Comparison of ENCODE assay signal across 26 cellular contexts in genomic region chr13:94613051-94613450, GRCh38.
"Had no signal": no experiment of that assay in that cellular context is flagged by ENCODE, and none has a peak within 500 bp of the region (broad histone marks: within the 10 kb centered on the region; RNA-seq: fewer than 3 reads in every experiment).

No MANE protein-coding gene starts in this region.

- DNase-seq: activated CD4-positive, alpha-beta T cell treated with anti-CD3 and anti-CD28 coated beads for 48 hours; activated CD4-positive, alpha-beta T cell treated with anti-CD3 and anti-CD28 coated beads, Interleukin-2, amount 50 U/mL, for 1 hour; activated CD4-positive, alpha-beta T cell treated with anti-CD3 and anti-CD28 coated beads, Interleukin-2, amount 50 U/mL, for 48 hours; activated CD4-positive, CD25-positive, alpha-beta regulatory T cell; activated CD4-positive, CD25-positive, alpha-beta regulatory T cell treated with anti-CD3 and anti-CD28 coated beads, Interleukin-2, amount 50 U/mL, for 72 hours; activated CD8-positive, alpha-beta memory T cell treated with anti-CD3 and anti-CD28 coated beads for 24 hours; activated CD8-positive, alpha-beta T cell treated with anti-CD3 and anti-CD28 coated beads for 36 hours; activated gamma-delta T cell; activated naive CD4-positive, alpha-beta T cell; activated naive CD4-positive, alpha-beta T cell treated with anti-CD3 and anti-CD28 coated beads, Interleukin-2, amount 10 ng/mL, durations not matched to agents 7 days and 5 days; activated naive CD8-positive, alpha-beta T cell treated with anti-CD3 and anti-CD28 coated beads, Interleukin-2, amount 10 ng/mL, durations not matched to agents 7 days and 5 days; activated T-cell treated with anti-CD3 and anti-CD28 coated beads, Interleukin-2, amount 50 U/mL, for 72 hours; central memory CD4-positive, alpha-beta T cell; cerebellar nuclear complex; colonic mucosa; effector CD8-positive, alpha-beta T cell; foreskin fibroblast; head of caudate nucleus; hippocampal formation; T-helper 9 cell had no signal

- H3K4me1 ChIP-seq: ascending aorta, breast epithelium, colonic mucosa had no signal

- H3K27me3 Mint-ChIP-seq: activated CD8-positive, alpha-beta T cell treated with anti-CD3 and anti-CD28 coated beads for 36 hours; activated naive CD4-positive, alpha-beta T cell treated with anti-CD3 and anti-CD28 coated beads, Interleukin-2, amount 10 ng/mL, durations not matched to agents 7 days and 5 days; activated naive CD8-positive, alpha-beta T cell treated with anti-CD3 and anti-CD28 coated beads, Interleukin-2, amount 10 ng/mL, durations not matched to agents 7 days and 5 days; brain had no signal

- H3K4me3 Mint-ChIP-seq: activated CD8-positive, alpha-beta T cell treated with anti-CD3 and anti-CD28 coated beads for 36 hours; activated naive CD4-positive, alpha-beta T cell treated with anti-CD3 and anti-CD28 coated beads, Interleukin-2, amount 10 ng/mL, durations not matched to agents 7 days and 5 days; activated naive CD8-positive, alpha-beta T cell treated with anti-CD3 and anti-CD28 coated beads, Interleukin-2, amount 10 ng/mL, durations not matched to agents 7 days and 5 days; activated T-cell treated with anti-CD3 and anti-CD28 coated beads, Interleukin-2, amount 50 U/mL, for 72 hours; brain had no signal

- ATAC-seq: activated CD8-positive, alpha-beta T cell treated with anti-CD3 and anti-CD28 coated beads for 36 hours; activated naive CD4-positive, alpha-beta T cell treated with anti-CD3 and anti-CD28 coated beads, Interleukin-2, amount 50 U/mL, for 72 hours; activated T-cell treated with anti-CD3 and anti-CD28 coated beads, Interleukin-2, amount 50 U/mL, for 72 hours; esophagus mucosa had no signal

- H3K27ac ChIP-seq: ascending aorta, breast epithelium, cardiac muscle cell, colonic mucosa had no signal

- H3K27ac Mint-ChIP-seq: activated CD8-positive, alpha-beta T cell treated with anti-CD3 and anti-CD28 coated beads for 36 hours; activated naive CD4-positive, alpha-beta T cell treated with anti-CD3 and anti-CD28 coated beads, Interleukin-2, amount 10 ng/mL, durations not matched to agents 7 days and 5 days; activated naive CD4-positive, alpha-beta T cell treated with anti-CD3 and anti-CD28 coated beads, Interleukin-2, amount 50 U/mL, for 72 hours; activated naive CD8-positive, alpha-beta T cell treated with anti-CD3 and anti-CD28 coated beads, Interleukin-2, amount 10 ng/mL, durations not matched to agents 7 days and 5 days; activated T-cell treated with anti-CD3 and anti-CD28 coated beads, Interleukin-2, amount 50 U/mL, for 72 hours had no signal

- H3K4me3 ChIP-seq: ascending aorta, breast epithelium, cardiac muscle cell, colonic mucosa had no signal

- H3K27me3 ChIP-seq: ascending aorta, breast epithelium, cardiac muscle cell, colonic mucosa had no signal

- H3K9me3 ChIP-seq: ascending aorta, breast epithelium, colonic mucosa had no signal

- H3K9me3 Mint-ChIP-seq: activated CD8-positive, alpha-beta T cell treated with anti-CD3 and anti-CD28 coated beads for 36 hours; activated naive CD4-positive, alpha-beta T cell treated with anti-CD3 and anti-CD28 coated beads, Interleukin-2, amount 10 ng/mL, durations not matched to agents 7 days and 5 days; activated naive CD4-positive, alpha-beta T cell treated with anti-CD3 and anti-CD28 coated beads, Interleukin-2, amount 50 U/mL, for 72 hours; activated naive CD8-positive, alpha-beta T cell treated with anti-CD3 and anti-CD28 coated beads, Interleukin-2, amount 10 ng/mL, durations not matched to agents 7 days and 5 days; activated T-cell treated with anti-CD3 and anti-CD28 coated beads, Interleukin-2, amount 50 U/mL, for 72 hours had no signal

- H3K36me3 ChIP-seq: cardiac muscle cell, colonic mucosa had no signal
